ENCODE assay signal across 8 cellular contexts in genomic region chr5:69414885-69415583, GRCh38. TPM values are rescaled to one million over a fixed set of nuclear protein-coding genes. Genes with fewer than 3 reads are reported as not detected.
DNase-seq lines count a peak whose midpoint lies in the region; ATAC-seq and TF ChIP-seq lines count a peak whose summit lies in the region.

Gene MARVELD2 (plus strand): TSS chr5:69415116. CDS start chr5:69419386, 4,270 bp downstream.

- in situ Hi-C loops in GM13976 (cut with MboI; ENCODE audit: low sequenced_read_pairs, unreplicated experiment) = no loop called here

- H3K36me3 ChIP-seq in Peyer's patch = peaks cover 0 to 23% (median 0%) of the 10 kb centered on the region in 3 donors
- H3K36me3 ChIP-seq in right atrium auricular region = peaks cover 9% of the 10 kb centered on the region

- H3K9me3 ChIP-seq in Peyer's patch (no peaks in the 10 kb centered on the region), right atrium auricular region (no peaks in the 10 kb centered on the region)

- TF ChIP-seq POLR2A in Peyer's patch (IDR thresholded peaks at IDR 0.05) = peak; percentile 74 to 80

- peak within 1 kb of the TSS; percentile 14 to 96 (median 80) for H3K27ac ChIP-seq in Peyer's patch
- H3K27ac ChIP-seq in right atrium auricular region = peak within 1 kb of the TSS; percentile 11 to 23

- DNase-seq in GM13976 (ENCODE audit: low spot score) = peak; percentile 78
- peak; percentile 59 to 96 (median 94) for DNase-seq in Peyer's patch
- peak; percentile 31 for DNase-seq in amniotic stem cell (lab: John Stamatoyannopoulos, UW)
- no peak for DNase-seq in right atrium auricular region (ENCODE audit: low spot score)
- peak; percentile 13 for DNase-seq in putamen (ENCODE audit: low spot score)
- DNase-seq in KG1 (lab: John Stamatoyannopoulos, UW) = no peak
- no peak for DNase-seq in COLO829 (ENCODE audit: low spot score)

- H3K4me3 ChIP-seq in Peyer's patch (peak within 1 kb of the TSS; percentile 47 to 88 (median 66)), right atrium auricular region (peak within 1 kb of the TSS; percentile 60 to 65)

- H3K4me1 ChIP-seq in Peyer's patch (no peaks in the 10 kb centered on the region), right atrium auricular region (no peaks in the 10 kb centered on the region)

- TF ChIP-seq CTCF in GM13976 (IDR thresholded peaks at IDR 0.05; ENCODE audit: borderline replicate concordance, control extremely low read depth, extremely low read depth, insufficient read depth, missing control alignments) (peak; percentile 29), Peyer's patch (IDR thresholded peaks at IDR 0.05) (peak in 4 of 6 experiments; percentile 37 to 85 (median 76)), right atrium auricular region (IDR thresholded peaks at IDR 0.05) (peak in 1 of 2 donors; percentile 34)

- no peaks in the 10 kb centered on the region for H3K27me3 ChIP-seq in Peyer's patch
- H3K27me3 ChIP-seq in right atrium auricular region = no peaks in the 10 kb centered on the region

- peak; percentile 74 for ATAC-seq in HG03045 (IDR thresholded peaks at IDR 0.05; ENCODE audit: unreplicated experiment)

RNA-seq across cellular contexts. Expression of gene MARVELD2, which starts in this region (rescaled TPM):
- 10 to 100 TPM in 3 of 4 donors, 1 to 10 TPM in 1; 9.1 to 67.3 (median 46.3) TPM for total RNA-seq in Peyer's patch
- 1 to 10 TPM; 1.6 to 2.3 TPM for total RNA-seq in right atrium auricular region

Comparison
In these comparisons a context has a peak if more than half of its experiments do, and no peak if none do; other contexts are left out.
1. DNase-seq: peak in GM13976 (single experiment), Peyer's patch (3 of 3), amniotic stem cell (single experiment) and putamen (single experiment); none in right atrium auricular region (single experiment), KG1 (single experiment) and COLO829 (single experiment).